12 cellular contexts compared by ENCODE assay signal in the genomic region with DNA sequence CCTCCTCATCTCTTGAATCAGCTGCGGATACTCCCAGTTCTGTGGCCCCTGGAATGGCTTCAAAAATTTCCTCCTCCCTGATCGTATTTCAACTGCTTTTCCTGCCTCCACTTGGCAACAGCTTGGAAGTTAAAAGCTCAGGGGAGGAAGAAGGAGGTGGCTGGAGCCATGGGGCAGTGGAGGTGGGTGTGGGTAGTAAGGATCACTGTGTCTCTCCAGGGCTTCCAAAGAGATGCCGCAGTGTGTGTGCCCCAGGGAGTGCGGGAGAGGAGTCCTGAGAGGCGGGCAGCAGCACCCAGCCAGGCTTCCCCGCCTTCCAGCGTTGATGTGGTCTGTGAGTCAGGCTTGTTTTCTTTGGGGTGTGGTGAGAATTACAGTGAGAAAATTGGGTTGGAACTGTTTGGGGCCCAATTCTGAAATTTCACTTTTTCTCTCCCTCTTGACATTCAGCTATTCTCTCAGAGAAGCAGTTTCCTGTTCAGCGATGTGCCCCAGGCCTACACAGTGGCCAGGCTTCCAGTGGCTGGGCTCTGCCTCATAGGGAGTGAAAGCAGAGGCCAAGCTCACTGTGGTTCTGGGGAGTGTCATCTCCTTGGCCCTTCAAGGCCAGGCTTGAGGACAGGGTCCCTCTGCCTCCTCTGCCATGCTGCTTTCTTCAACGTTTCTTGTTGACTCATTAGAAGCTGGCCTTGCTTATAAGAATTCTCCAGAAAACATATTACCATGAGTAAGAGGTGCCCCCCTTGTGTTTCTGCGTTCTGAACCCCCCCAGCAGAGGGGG.
A peak's percentile ranks its signal among the peaks of the same experiment; 100 is the strongest.
DNase-seq lines count a peak whose midpoint lies in the region; ATAC-seq, FAIRE-seq and TF ChIP-seq lines count a peak whose summit lies in the region.
"Had no signal": no experiment of that assay in that cellular context is flagged by ENCODE, and none has a peak within 500 bp of the region (broad histone marks: within the 10 kb centered on the region; RNA-seq: fewer than 3 reads in every experiment).

No MANE protein-coding gene starts in this region.

- CTCF ChIA-PET in HepG2 (lab: Yijun Ruan, JAX; ENCODE audit: low intra/inter-chr PET ratio, low total read pairs), result no interaction called here

- H3K27me3 ChIP-seq in HepG2 (ENCODE audit: control insufficient read depth in 1 of 2, insufficient read depth in 2 of 2, low read length in 2 of 2), result no peaks in the 10 kb centered on the region
- no peaks in the 10 kb centered on the region for H3K27me3 ChIP-seq in vagina
- H3K27me3 ChIP-seq: BLaER1 had no signal

- TF ChIP-seq RAD21 in HepG2 (CRISPR knock-in tag; IDR thresholded peaks at IDR 0.05), result no peak

- TF ChIP-seq EP300 in HepG2 (IDR thresholded peaks at IDR 0.05; ENCODE audit: low read depth in 2 of 2, low read length in 2 of 2) (no peak), HepG2 (CRISPR knock-in tag; IDR thresholded peaks at IDR 0.05; ENCODE audit: borderline replicate concordance) (no peak)

- peaks cover 25% of the 10 kb centered on the region for H3K4me1 ChIP-seq in HepG2 (ENCODE audit: insufficient read depth, low read length)
- peaks cover 20% of the 10 kb centered on the region for H3K4me1 ChIP-seq in vagina
- H3K4me1 ChIP-seq: BLaER1 had no signal

- H3K36me3 ChIP-seq in HepG2 (replicated peaks in 1 of 2; ENCODE audit: control insufficient read depth in 1 of 2, insufficient read depth in 2 of 2, low read length in 2 of 2) (peaks cover 5 to 14% of the 10 kb centered on the region in 2 experiments; a peak in 4 of 5 replicates), vagina (peaks cover 0 to 4% of the 10 kb centered on the region in 2 donors)

- no peak overlapping the region for H3K4me2 ChIP-seq in HepG2 (ENCODE audit: low read depth, low read length)
- H3K4me2 ChIP-seq: BLaER1 had no signal

- no peak overlapping the region for H3K4me3 Mint-ChIP-seq in chondrocyte (ENCODE audit: unreplicated experiment)

- POLR2A ChIA-PET in HepG2 (lab: Yijun Ruan, JAX), result interaction anchor here (2.1 kb wide), 1 partner anchor 13 kb away, joined by 9 read pairs; no protein-coding TSS in a partner anchor

- no peaks in the 10 kb centered on the region for H3K79me2 ChIP-seq in HepG2 (ENCODE audit: insufficient read depth, low read length)

- ATAC-seq in Right ventricle myocardium inferior (peak; percentile 76), HepG2 (peak; percentile 51), HG03280 (IDR thresholded peaks at IDR 0.05; ENCODE audit: unreplicated experiment) (no peak)

- H2AFZ ChIP-seq in HepG2 (ENCODE audit: low read length), result no peak overlapping the region

- in situ Hi-C loops in HepG2 (cut with HindIII; ENCODE audit: extremely low pct_ligation_motif_present, low pct_unique_long_range_greater_than_20kb), result no loop called here

- H4K20me1 ChIP-seq in HepG2 (ENCODE audit: insufficient read depth, low read length), result no peaks in the 10 kb centered on the region
- H4K20me1 ChIP-seq: BLaER1 had no signal

- no peak for DNase-seq in Right ventricle myocardium inferior (ENCODE audit: missing footprints)
- no peak for DNase-seq in cardiac septum (ENCODE audit: low spot score)
- DNase-seq in chondrocyte (ENCODE audit: low spot score), result no peak
- DNase-seq in HepG2 (ENCODE audit: low spot score), result no peak
- no peak for DNase-seq in vagina (ENCODE audit: extremely low spot score in 2 of 2)
- DNase-seq in SKM-1 (lab: John Stamatoyannopoulos, UW; ENCODE audit: unreplicated experiment), result no peak
- no peak for DNase-seq in Ammon's horn (ENCODE audit: low spot score)
- DNase-seq: activated CD8-positive, alpha-beta memory T cell treated with anti-CD3 and anti-CD28 coated beads, Interleukin-2, amount 50 U/mL, for 48 hours; glutamatergic neuron; stimulated activated CD4-positive, alpha-beta T cell treated with anti-CD3 and anti-CD28 coated beads, Interleukin-15, amount 100 ng/mL, for 24 hours had no signal

- FAIRE-seq in HepG2 (lab: Jason Lieb, UNC), result no peak

- BruUV-seq in HepG2 (replicated peaks; lab: Mats Ljungman, UMichigan), result no TSS peak

- no peak for TF ChIP-seq CTCF in chondrocyte (IDR thresholded peaks at IDR 0.05)
- TF ChIP-seq CTCF in HepG2 (CRISPR knock-in tag; IDR thresholded peaks at IDR 0.05), result no peak
- TF ChIP-seq CTCF in vagina (IDR thresholded peaks at IDR 0.05), result no peak

- H3K27me3 Mint-ChIP-seq in chondrocyte (ENCODE audit: low read depth), result no peaks in the 10 kb centered on the region

- H3K4me3 ChIP-seq in HepG2 (replicated peaks in 1 of 3; ENCODE audit: insufficient read depth in 1 of 3, low read depth in 2 of 3, low read length in 3 of 3) (no peak overlapping the region), vagina (no peak overlapping the region)
- H3K4me3 ChIP-seq: BLaER1 had no signal

- peaks cover 13% of the 10 kb centered on the region for H3K36me3 Mint-ChIP-seq in chondrocyte (ENCODE audit: low read depth)

- H3K9ac ChIP-seq in HepG2 (ENCODE audit: insufficient read depth, low read depth, low read length), result no peak overlapping the region
- H3K9ac ChIP-seq: BLaER1 had no signal

- no peak overlapping the region for H3K27ac ChIP-seq in HepG2 (ENCODE audit: extremely low read length, insufficient read depth, low read length)
- H3K27ac ChIP-seq in vagina, result peak overlapping the region; percentile 69
- H3K27ac ChIP-seq: BLaER1 had no signal

- intact Hi-C loops in Right ventricle myocardium inferior (cut with DNase I), result no loop called here
- intact Hi-C loops in cardiac septum (cut with DNase I), result no loop called here
- intact Hi-C loops in HepG2 (cut with micrococcal nuclease; ENCODE audit: unreplicated experiment), result no loop called here
- intact Hi-C loops in vagina (cut with DNase I), result no loop called here

- peaks cover 9% of the 10 kb centered on the region for H3K9me3 Mint-ChIP-seq in chondrocyte (ENCODE audit: low read depth)

- H3K9me3 ChIP-seq in HepG2 (ENCODE audit: low read length) (peaks cover 10% of the 10 kb centered on the region; the same call in 1 of the 2 replicates), vagina (no peaks in the 10 kb centered on the region)
- H3K9me3 ChIP-seq: BLaER1 had no signal

- peaks cover 26% of the 10 kb centered on the region for H3K4me1 Mint-ChIP-seq in chondrocyte (ENCODE audit: low read depth)

- no peak for TF ChIP-seq POLR2A in HepG2 (IDR thresholded peaks at IDR 0.05; ENCODE audit: insufficient read depth in 1 of 2, low read depth in 2 of 2, low read length in 2 of 2)
- TF ChIP-seq POLR2A in vagina (IDR thresholded peaks at IDR 0.05), result no peak

- 93% methylated on average over 10 of the region's 10 CpGs for WGBS in HepG2 (ENCODE audit: low lambda C conversion rate)

- peak overlapping the region; percentile 89 for H3K27ac Mint-ChIP-seq in chondrocyte (ENCODE audit: unreplicated experiment)

TF ChIP-seq in HepG2, 621 proteins besides CTCF, POLR2A, EP300 and RAD21:
- TF ChIP-seq ARID2 (CRISPR knock-in tag; IDR thresholded peaks at IDR 0.05; ENCODE audit: borderline replicate concordance), result no peak
- TF ChIP-seq ZNF687 (CRISPR knock-in tag; IDR thresholded peaks at IDR 0.05), result peak; percentile 31; the same call in 1 of the 2 replicates
